In genomic region chr16:89746043-89746442, GRCh38 we compare ENCODE assay signal across 25 cellular contexts.
"Had no signal": no experiment of that assay in that cellular context is flagged by ENCODE, and none has a peak within 500 bp of the region (broad histone marks: within the 10 kb centered on the region; RNA-seq: fewer than 3 reads in every experiment).

No MANE protein-coding gene starts in this region.

- H3K27me3 ChIP-seq: colonic mucosa, neutrophil, ovary, sigmoid colon, thyroid gland, upper lobe of right lung had no signal

- H3K4me3 ChIP-seq: colonic mucosa, mucosa of descending colon, ovary, sigmoid colon, thyroid gland, upper lobe of right lung had no signal

- FAIRE-seq: bronchial epithelial cell, frontal cortex, islet of Langerhans, small intestine had no signal

- H3K36me3 ChIP-seq: colonic mucosa, ovary, sigmoid colon, thyroid gland had no signal

- DNase-seq: activated CD4-positive, alpha-beta T cell treated with anti-CD3 and anti-CD28 coated beads for 4 hours; activated CD4-positive, alpha-beta T cell treated with anti-CD3 and anti-CD28 coated beads, Interleukin-2, amount 50 U/mL, for 4 hours; activated effector memory CD4-positive, alpha-beta T cell treated with Interleukin-2 at 50 U/mL for 16 hours; activated naive CD4-positive, alpha-beta T cell treated with Interleukin-2 at 50 U/mL for 16 hours; activated T-cell treated with anti-CD3 and anti-CD28 coated beads for 4 hours; activated T-cell treated with anti-CD3 and anti-CD28 coated beads, Interleukin-2, amount 50 U/mL, for 72 hours; anterior cingulate cortex; colonic mucosa; effector memory CD4-positive, alpha-beta T cell; left cardiac atrium; left ventricle myocardium superior; mucosa of descending colon; ovary; retina; sigmoid colon; small intestine; stimulated activated CD4-positive, alpha-beta T cell treated with anti-CD3 and anti-CD28 coated beads, Interleukin-4, amount 100 ng/mL, for 24 hours; thyroid gland; upper lobe of right lung had no signal

- H3K27ac ChIP-seq: colonic mucosa, neutrophil, ovary, sigmoid colon, thyroid gland, upper lobe of right lung, VCaP had no signal

- ATAC-seq: activated T-cell treated with anti-CD3 and anti-CD28 coated beads, Interleukin-2, amount 50 U/mL, for 72 hours; left cardiac atrium; left ventricle myocardium superior; mucosa of descending colon; stimulated activated effector memory CD8-positive, alpha-beta T cell treated with anti-CD3 and anti-CD28 coated beads, Interleukin-12 subunit alpha, Interleukin-12 subunit beta, amount 100 ng/mL, for 72 hours; upper lobe of right lung had no signal

- H3K4me1 ChIP-seq: colonic mucosa, sigmoid colon, thyroid gland, upper lobe of right lung had no signal

- H3K9me3 ChIP-seq: colonic mucosa, mucosa of descending colon, neutrophil, ovary, sigmoid colon, thyroid gland, upper lobe of right lung had no signal
